8 cellular contexts compared by ENCODE assay signal in the genomic region with DNA sequence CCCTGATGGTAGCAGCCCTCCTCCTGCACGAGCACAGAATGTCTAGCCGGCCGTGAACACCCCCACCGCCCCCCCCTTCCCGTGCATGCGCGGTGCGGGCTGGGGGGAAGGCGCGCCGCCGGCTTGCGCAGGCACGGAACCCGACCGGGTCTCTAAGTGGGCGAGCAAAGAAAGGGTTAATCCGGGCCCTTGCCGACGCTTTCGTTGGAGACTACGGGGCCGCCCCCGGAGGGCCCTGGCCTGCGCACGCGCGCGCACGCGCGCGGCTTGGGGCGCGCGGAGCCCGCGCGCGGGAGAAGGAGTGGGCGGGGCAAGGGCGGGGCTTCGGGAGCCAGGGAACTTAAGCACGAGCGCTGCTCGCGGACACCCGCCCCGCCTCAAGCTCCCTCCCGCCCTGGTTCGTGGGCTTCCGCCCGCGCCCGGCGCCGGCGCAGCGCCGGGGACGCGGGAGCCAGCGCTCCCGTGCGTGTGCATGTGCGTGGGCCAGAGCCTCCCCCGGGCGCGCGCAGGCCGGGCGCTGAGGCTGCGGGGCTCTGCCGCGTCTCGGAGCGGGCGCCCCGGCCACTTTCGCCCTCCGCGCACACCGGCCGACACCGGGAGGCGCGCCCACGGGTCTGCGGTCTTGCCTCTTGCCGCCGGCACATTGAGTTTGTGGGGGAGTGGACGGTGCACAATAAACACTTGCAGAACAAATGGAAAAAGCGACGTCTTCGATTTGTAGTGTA. TPM values are rescaled to one million over a fixed set of nuclear protein-coding genes. Genes with fewer than 3 reads are reported as not detected.
DNase-seq lines count a peak whose midpoint lies in the region; ATAC-seq and TF ChIP-seq lines count a peak whose summit lies in the region.

No MANE protein-coding gene starts in this region.

- H4K20me1 ChIP-seq in PC-9 (ENCODE audit: insufficient read depth): no peaks in the 10 kb centered on the region

- CTCF ChIA-PET in PC-9 (lab: Charles Lee): no interaction called here

- peaks cover 24% of the 10 kb centered on the region for H3K27me3 ChIP-seq in PC-9 (ENCODE audit: insufficient read depth, low read depth)

- H3K4me1 ChIP-seq in PC-9 (replicated peaks; ENCODE audit: insufficient read depth): peaks cover 9% of the 10 kb centered on the region

- H3K9me3 ChIP-seq in PC-9 (ENCODE audit: insufficient read depth, low read depth): no peaks in the 10 kb centered on the region

- ATAC-seq in GM21723 (IDR thresholded peaks at IDR 0.05; ENCODE audit: unreplicated experiment) (peak; percentile 62), naive B cell (ENCODE audit: low read depth in 2 of 2) (peak; percentile 63 to 65)
- ATAC-seq in stimulated activated effector memory CD8-positive, alpha-beta T cell treated with anti-CD3 and anti-CD28 coated beads, Interleukin-12 subunit alpha, Interleukin-12 subunit beta, amount 100 ng/mL, for 72 hours: peak; percentile 83

- H3K27ac Mint-ChIP-seq in naive B cell: peak overlapping the region; percentile 64 to 97 (median 93)
- H3K27ac Mint-ChIP-seq in stimulated activated effector memory CD8-positive, alpha-beta T cell treated with anti-CD3 and anti-CD28 coated beads, Interleukin-12 subunit alpha, Interleukin-12 subunit beta, amount 100 ng/mL, for 72 hours: peak overlapping the region; percentile 95

- peaks cover 19% of the 10 kb centered on the region; the same call in 1 of the 2 replicates for H3F3A ChIP-seq in PC-9 (ENCODE audit: insufficient read depth, low read depth)

- H3K9me2 ChIP-seq in PC-9 (ENCODE audit: insufficient read depth): no peaks in the 10 kb centered on the region

- peaks cover 5 to 30% (median 26%) of the 10 kb centered on the region in 3 donors for H3K4me1 Mint-ChIP-seq in naive B cell
- H3K4me1 Mint-ChIP-seq in stimulated activated effector memory CD8-positive, alpha-beta T cell treated with anti-CD3 and anti-CD28 coated beads, Interleukin-12 subunit alpha, Interleukin-12 subunit beta, amount 100 ng/mL, for 72 hours: peaks cover 19% of the 10 kb centered on the region

- H3K36me3 Mint-ChIP-seq in naive B cell: peaks cover 8% of the 10 kb centered on the region in 2 donors
- peaks cover 31% of the 10 kb centered on the region for H3K36me3 Mint-ChIP-seq in stimulated activated effector memory CD8-positive, alpha-beta T cell treated with anti-CD3 and anti-CD28 coated beads, Interleukin-12 subunit alpha, Interleukin-12 subunit beta, amount 100 ng/mL, for 72 hours

- no peak for TF ChIP-seq CTCF in PC-9 (conservative IDR thresholded peaks at IDR 0.05)

- no TSS peak for BruUV-seq in PC-9 (replicated peaks; lab: Mats Ljungman, UMichigan)

- H3K4me2 ChIP-seq in PC-9: peak overlapping the region; percentile 87

- DNase-seq in DMS53 treated with DMSO at 0.1 percent for 48 hours (lab: John Stamatoyannopoulos, UW; ENCODE audit: unreplicated experiment) (peak; percentile 98), KBM-7 (peak; percentile 96), PC-9 (peak; percentile 82 to 94), activated T-helper 1 cell treated with Interleukin-2 at 50 U/mL for 16 hours (ENCODE audit: low read depth) (peak; percentile 96), fibroblast of gingiva (ENCODE audit: low read depth) (peak; percentile 98), naive B cell (peak; percentile 91)
- peak; percentile 77 to 94 for DNase-seq in stimulated activated effector memory CD8-positive, alpha-beta T cell treated with anti-CD3 and anti-CD28 coated beads, Interleukin-12 subunit alpha, Interleukin-12 subunit beta, amount 100 ng/mL, for 72 hours (ENCODE audit: low spot score in 2 of 2)

- peaks cover 6 to 20% (median 18%) of the 10 kb centered on the region in 3 donors for H3K27me3 Mint-ChIP-seq in naive B cell

- no peaks in the 10 kb centered on the region for H3K9me3 Mint-ChIP-seq in naive B cell
- H3K9me3 Mint-ChIP-seq in stimulated activated effector memory CD8-positive, alpha-beta T cell treated with anti-CD3 and anti-CD28 coated beads, Interleukin-12 subunit alpha, Interleukin-12 subunit beta, amount 100 ng/mL, for 72 hours: no peaks in the 10 kb centered on the region

- peak overlapping the region; percentile 89 for H2AFZ ChIP-seq in PC-9

- intact Hi-C loops in PC-9 (cut with micrococcal nuclease; ENCODE audit: unreplicated experiment): loop anchor here (1.0 kb wide), 1 partner anchor 58 kb away; no protein-coding TSS in a partner anchor

- peak overlapping the region; percentile 51 for H3K27ac ChIP-seq in PC-9

- H3K4me3 ChIP-seq in PC-9: peak overlapping the region; percentile 72

- H3K4me3 Mint-ChIP-seq in naive B cell: peak overlapping the region; percentile 92 to 97 (median 96)
- peak overlapping the region; percentile 90 for H3K4me3 Mint-ChIP-seq in stimulated activated effector memory CD8-positive, alpha-beta T cell treated with anti-CD3 and anti-CD28 coated beads, Interleukin-12 subunit alpha, Interleukin-12 subunit beta, amount 100 ng/mL, for 72 hours

- POLR2A ChIA-PET in PC-9 (lab: Charles Lee; ENCODE audit: unreplicated experiment): interaction anchor here (0.9 kb wide), 1 partner anchor 124 kb away, joined by 4 read pairs; no protein-coding TSS in a partner anchor

- H3K79me2 ChIP-seq in PC-9 (ENCODE audit: low read depth): peaks cover 14% of the 10 kb centered on the region

- in situ Hi-C loops in KBM-7 (cut with MboI; ENCODE audit: low pct_unique_long_range_greater_than_20kb, low sequenced_read_pairs): no loop called here

- H3K36me3 ChIP-seq in PC-9 (ENCODE audit: low read depth): no peaks in the 10 kb centered on the region; the same call in 1 of the 2 replicates

RNA-seq across cellular contexts. Expression of gene ZBTB14, which starts 0.6 kb away (rescaled TPM):
- total RNA-seq in PC-9 (2021): 14.2 and 15.7 TPM in 2 replicates
- 10 to 100 TPM in 5 of 6 donors, 1 to 10 TPM in 1; 9.8 to 21.0 (median 15.8) TPM for polyA plus RNA-seq in naive B cell (ENCODE audit: low read depth in 6 of 6)

Comparison
In these comparisons a context has a peak if more than half of its experiments do, and no peak if none do; other contexts are left out.
1. Peak in every context shown above with its lines: DNase-seq, ATAC-seq, H3K4me3 ChIP-seq and H3K27ac ChIP-seq.